1 cellular context compared by ENCODE assay signal in the genomic region with DNA sequence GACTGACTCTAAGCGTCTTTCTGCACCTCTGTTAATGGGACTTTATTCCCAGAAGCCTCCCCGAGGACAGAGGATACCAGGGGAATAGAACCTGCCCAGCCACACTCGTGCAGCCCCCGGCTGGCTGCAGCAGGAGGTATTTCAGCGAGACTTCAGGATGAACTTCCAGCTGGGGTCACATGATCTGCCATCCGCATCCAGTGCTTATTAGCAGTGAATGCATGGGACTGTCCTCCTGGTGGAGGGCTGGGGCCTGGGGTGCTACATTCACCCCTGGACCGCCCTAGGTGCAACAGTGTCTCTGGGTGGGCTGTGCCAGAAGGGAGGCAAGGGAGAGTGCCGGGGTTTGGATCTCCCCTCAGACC.
TF ChIP-seq lines count a peak whose summit lies in the region.

No MANE protein-coding gene starts in this region.

TF ChIP-seq in H1, 55 proteins besides CTCF, POLR2A, EP300 and RAD21:
- TF ChIP-seq KDM1A (IDR thresholded peaks at IDR 0.05; ENCODE audit: borderline replicate concordance, low read length), result peak; percentile 94
- no peak for TF ChIP-seq HDAC6 (IDR thresholded peaks at IDR 0.05; ENCODE audit: low read depth, low read length)
- TF ChIP-seq, protein P1, sequence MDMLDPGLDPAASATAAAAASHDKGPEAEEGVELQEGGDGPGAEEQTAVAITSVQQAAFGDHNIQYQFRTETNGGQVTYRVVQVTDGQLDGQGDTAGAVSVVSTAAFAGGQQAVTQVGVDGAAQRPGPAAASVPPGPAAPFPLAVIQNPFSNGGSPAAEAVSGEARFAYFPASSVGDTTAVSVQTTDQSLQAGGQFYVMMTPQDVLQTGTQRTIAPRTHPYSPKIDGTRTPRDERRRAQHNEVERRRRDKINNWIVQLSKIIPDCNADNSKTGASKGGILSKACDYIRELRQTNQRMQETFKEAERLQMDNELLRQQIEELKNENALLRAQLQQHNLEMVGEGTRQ (IDR thresholded peaks at IDR 0.05; ENCODE audit: low read length), result peak; percentile 28; the same call in 1 of the 2 replicates
- TF ChIP-seq HDAC2 (IDR thresholded peaks at IDR 0.05; ENCODE audit: borderline replicate concordance in 1 of 2, low read depth in 2 of 2, low read length in 2 of 2), result peak in 1 of 2 experiments; percentile 93; a peak in 2 of 4 replicates
- TF ChIP-seq JUN (IDR thresholded peaks at IDR 0.05; ENCODE audit: low read depth, low read length), result no peak
- peak; percentile 3 for TF ChIP-seq EZH2 (IDR thresholded peaks at IDR 0.05; ENCODE audit: low read depth, low read length, severe bottlenecking)
